1 cellular context compared by ENCODE assay signal in genomic region chr20:48875914-48876240, GRCh38.
TF ChIP-seq lines count a peak whose summit lies in the region.

No MANE protein-coding gene starts in this region.

TF ChIP-seq in IMR-90, 13 proteins besides CTCF, POLR2A, EP300 and RAD21:
- TF ChIP-seq FOS (IDR thresholded peaks at IDR 0.05; ENCODE audit: low read depth, low read length), result no peak
- no peak for TF ChIP-seq MXI1 (IDR thresholded peaks at IDR 0.05; ENCODE audit: borderline replicate concordance, low read depth, low read length)
- no peak for TF ChIP-seq USF2 (IDR thresholded peaks at IDR 0.05; ENCODE audit: low read depth, low read length)
- TF ChIP-seq RFX5 (IDR thresholded peaks at IDR 0.05; ENCODE audit: low read depth, low read length), result no peak
- no peak for TF ChIP-seq CHD1 (IDR thresholded peaks at IDR 0.05; ENCODE audit: low read depth, low read length)
- TF ChIP-seq ELK1 (IDR thresholded peaks at IDR 0.05; ENCODE audit: borderline replicate concordance, low read depth, low read length), result no peak
- no peak for TF ChIP-seq MAZ (IDR thresholded peaks at IDR 0.05; ENCODE audit: borderline replicate concordance, low read depth, low read length)
- no peak for TF ChIP-seq MAFK (IDR thresholded peaks at IDR 0.05; ENCODE audit: low read depth, low read length)
- no peak for TF ChIP-seq BHLHE40 (IDR thresholded peaks at IDR 0.05; ENCODE audit: low read depth, low read length)
- TF ChIP-seq RCOR1 (IDR thresholded peaks at IDR 0.05; ENCODE audit: insufficient replicate concordance, low read length), result no peak
- TF ChIP-seq SMC3 (IDR thresholded peaks at IDR 0.05; ENCODE audit: low read depth, low read length), result no peak
- no peak for TF ChIP-seq CEBPB (IDR thresholded peaks at IDR 0.05; ENCODE audit: low read depth, low read length)
- TF ChIP-seq NFE2L2 (IDR thresholded peaks at IDR 0.05; ENCODE audit: low read depth, low read length), result no peak
